Comparison of ENCODE assay signal across 8 cellular contexts in the genomic region with DNA sequence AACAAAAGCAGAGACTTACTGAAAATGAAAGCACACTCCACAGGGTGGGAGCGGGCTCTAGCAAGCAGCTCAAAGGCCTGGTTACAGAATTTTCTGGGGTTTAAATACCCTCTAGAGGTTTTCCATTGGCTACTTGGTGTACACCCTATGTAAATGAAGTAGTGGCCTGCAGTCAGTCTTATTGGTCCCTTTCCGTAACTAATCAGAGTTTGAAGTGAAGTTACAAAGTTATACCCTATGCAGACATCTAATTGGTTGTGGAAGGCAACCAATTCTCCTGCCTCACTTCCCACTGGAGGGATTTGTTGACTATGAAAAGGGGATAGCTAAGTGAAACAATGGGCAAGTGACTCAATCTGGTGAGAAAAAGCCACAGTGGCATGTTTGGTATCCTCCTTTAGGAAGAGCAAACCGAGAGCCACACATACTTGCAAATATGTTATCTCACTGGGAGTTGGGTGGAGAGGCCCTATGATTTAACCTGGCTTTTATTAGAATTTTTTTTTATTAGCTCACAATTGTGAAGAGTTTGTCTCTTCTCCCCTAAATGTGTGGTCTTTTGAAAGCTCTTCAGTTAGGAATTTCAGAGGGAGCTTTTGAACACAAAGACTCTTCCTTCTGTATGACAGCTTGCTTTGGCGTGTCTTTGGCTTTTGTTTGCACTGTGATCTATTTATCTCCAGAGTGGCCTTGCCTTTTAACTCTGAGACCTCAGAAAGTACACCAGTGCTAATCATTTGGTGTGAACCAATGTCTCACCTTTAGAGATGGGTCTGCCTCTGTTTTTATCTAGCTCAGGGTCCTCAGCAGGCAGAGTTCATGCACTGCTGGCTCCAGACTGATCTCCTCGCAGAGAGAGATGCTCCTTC.
DNase-seq lines count a peak whose midpoint lies in the region; ATAC-seq and TF ChIP-seq lines count a peak whose summit lies in the region.

No MANE protein-coding gene starts in this region.

- H3K27me3 Mint-ChIP-seq in MCF 10A (ENCODE audit: insufficient read depth, unreplicated experiment), result no peaks in the 10 kb centered on the region
- H3K27me3 Mint-ChIP-seq in activated CD4-positive, alpha-beta T cell treated with anti-CD3 and anti-CD28 coated beads, Interleukin-2, amount 10 ng/mL, durations not matched to agents 24 days and 14 days, result no peaks in the 10 kb centered on the region

- peak; percentile 52 to 89 for DNase-seq in cardiac muscle cell (ENCODE audit: low read depth in 1 of 2, low spot score in 1 of 2)
- no peak for DNase-seq in cardiac septum (ENCODE audit: low spot score)
- peak; percentile 49 for DNase-seq in MCF 10A (ENCODE audit: unreplicated experiment)
- DNase-seq in lung microvascular endothelial cell (ENCODE audit: low read depth in 2 of 2), result peak; percentile 86 to 89
- no peak for DNase-seq in vagina (ENCODE audit: extremely low spot score in 2 of 2)
- no peak for DNase-seq in activated CD4-positive, alpha-beta T cell treated with anti-CD3 and anti-CD28 coated beads, Interleukin-2, amount 10 ng/mL, durations not matched to agents 24 days and 14 days
- DNase-seq in activated CD4-positive, alpha-beta T cell treated with anti-CD3 and anti-CD28 coated beads, Interleukin-2, amount 50 U/mL, for 48 hours, result no peak

- peaks cover 12% of the 10 kb centered on the region for H3K36me3 Mint-ChIP-seq in MCF 10A (ENCODE audit: insufficient read depth, unreplicated experiment)
- H3K36me3 Mint-ChIP-seq in activated CD4-positive, alpha-beta T cell treated with anti-CD3 and anti-CD28 coated beads, Interleukin-2, amount 10 ng/mL, durations not matched to agents 24 days and 14 days (ENCODE audit: low read depth), result peaks cover 4% of the 10 kb centered on the region

- peaks cover 58% of the 10 kb centered on the region for H3K4me1 ChIP-seq in cardiac muscle cell (ENCODE audit: low read depth)
- H3K4me1 ChIP-seq in vagina, result peaks cover 88% of the 10 kb centered on the region

- no peak for TF ChIP-seq CTCF in cardiac muscle cell (IDR thresholded peaks at IDR 0.05; ENCODE audit: low read depth, low read length)
- no peak for TF ChIP-seq CTCF in MCF 10A (IDR thresholded peaks at IDR 0.05; ENCODE audit: unreplicated experiment)
- TF ChIP-seq CTCF in vagina (IDR thresholded peaks at IDR 0.05), result no peak

- H3K9me3 Mint-ChIP-seq in MCF 10A (ENCODE audit: unreplicated experiment), result no peaks in the 10 kb centered on the region
- H3K9me3 Mint-ChIP-seq in activated CD4-positive, alpha-beta T cell treated with anti-CD3 and anti-CD28 coated beads, Interleukin-2, amount 10 ng/mL, durations not matched to agents 24 days and 14 days, result no peaks in the 10 kb centered on the region

- CTCF ChIA-PET in MCF 10A (lab: Yijun Ruan, JAX), result interaction anchor here (0.6 to 2.6 kb wide), 7 partner anchors 11 to 347 kb away, joined by 3 to 8 read pairs (median 3); no protein-coding TSS in a partner anchor

- BruUV-seq in MCF 10A (replicated peaks; lab: Mats Ljungman, UMichigan), result no TSS peak

- peak overlapping the region; percentile 73 for H3K27ac ChIP-seq in cardiac muscle cell
- peak overlapping the region; percentile 69 for H3K27ac ChIP-seq in vagina

- H3K27me3 ChIP-seq in cardiac muscle cell (no peaks in the 10 kb centered on the region), vagina (no peaks in the 10 kb centered on the region)

- peaks cover 78% of the 10 kb centered on the region for H3K4me1 Mint-ChIP-seq in MCF 10A (ENCODE audit: insufficient read depth, unreplicated experiment)
- peaks cover 53% of the 10 kb centered on the region for H3K4me1 Mint-ChIP-seq in activated CD4-positive, alpha-beta T cell treated with anti-CD3 and anti-CD28 coated beads, Interleukin-2, amount 10 ng/mL, durations not matched to agents 24 days and 14 days

- H3K9me3 ChIP-seq in cardiac muscle cell (ENCODE audit: low read depth) (no peaks in the 10 kb centered on the region), vagina (no peaks in the 10 kb centered on the region)

- peak overlapping the region; percentile 42 for H3K27ac Mint-ChIP-seq in MCF 10A (ENCODE audit: low read depth, unreplicated experiment)
- H3K27ac Mint-ChIP-seq in activated CD4-positive, alpha-beta T cell treated with anti-CD3 and anti-CD28 coated beads, Interleukin-2, amount 10 ng/mL, durations not matched to agents 24 days and 14 days, result no peak overlapping the region

- H3K4me3 ChIP-seq in cardiac muscle cell, result no peak overlapping the region
- no peak overlapping the region for H3K4me3 ChIP-seq in vagina

- intact Hi-C loops in cardiac septum (cut with DNase I), result loop anchor here (5.0 kb wide), 1 partner anchor 70 kb away; the partner anchor contains the start of gene MAP4K4
- intact Hi-C loops in MCF 10A (cut with micrococcal nuclease), result no loop called here
- intact Hi-C loops in vagina (cut with DNase I), result no loop called here
- intact Hi-C loops in activated CD4-positive, alpha-beta T cell treated with anti-CD3 and anti-CD28 coated beads, Interleukin-2, amount 10 ng/mL, durations not matched to agents 24 days and 14 days (cut with micrococcal nuclease), result loop anchor here (1.0 to 5.0 kb wide), 2 partner anchors 9 to 65 kb away; no protein-coding TSS in a partner anchor

- no peak overlapping the region for H3K4me3 Mint-ChIP-seq in MCF 10A (ENCODE audit: unreplicated experiment)
- H3K4me3 Mint-ChIP-seq in activated CD4-positive, alpha-beta T cell treated with anti-CD3 and anti-CD28 coated beads, Interleukin-2, amount 10 ng/mL, durations not matched to agents 24 days and 14 days, result no peak overlapping the region

- ATAC-seq in HG03108 (IDR thresholded peaks at IDR 0.05; ENCODE audit: unreplicated experiment), result no peak

- H3K36me3 ChIP-seq in cardiac muscle cell (no peaks in the 10 kb centered on the region), vagina (no peaks in the 10 kb centered on the region)

- TF ChIP-seq POLR2A in vagina (IDR thresholded peaks at IDR 0.05), result no peak

- POLR2A ChIA-PET in MCF 10A (lab: Yijun Ruan, JAX), result interaction anchor here (0.7 to 2.1 kb wide), 9 partner anchors 12 to 70 kb away, joined by 3 to 9 read pairs (median 4); no protein-coding TSS in a partner anchor

Comparison
In these comparisons a context has a peak if more than half of its experiments do, and no peak if none do; other contexts are left out.
1. DNase-seq: peak in cardiac muscle cell (2 of 2), MCF 10A (single experiment) and lung microvascular endothelial cell (2 of 2); none in cardiac septum (single experiment), vagina (0 of 2), activated CD4-positive, alpha-beta T cell treated with anti-CD3 and anti-CD28 coated beads, Interleukin-2, amount 10 ng/mL, durations not matched to agents 24 days and 14 days (single experiment) and activated CD4-positive, alpha-beta T cell treated with anti-CD3 and anti-CD28 coated beads, Interleukin-2, amount 50 U/mL, for 48 hours (0 of 2).
2. intact Hi-C loops: an anchor here in cardiac septum (5.0 kb wide) and activated CD4-positive, alpha-beta T cell treated with anti-CD3 and anti-CD28 coated beads, Interleukin-2, amount 10 ng/mL, durations not matched to agents 24 days and 14 days (1.0 to 5.0 kb wide); none called in MCF 10A and vagina.